9 cellular contexts compared by ENCODE assay signal in genomic region chr1:182389619-182390047, GRCh38. TPM values are rescaled to one million over a fixed set of nuclear protein-coding genes. Genes with fewer than 3 reads are reported as not detected.
A peak's percentile ranks its signal among the peaks of the same experiment; 100 is the strongest.
DNase-seq lines count a peak whose midpoint lies in the region; ATAC-seq and TF ChIP-seq lines count a peak whose summit lies in the region.
"Had no signal": no experiment of that assay in that cellular context is flagged by ENCODE, and none has a peak within 500 bp of the region (broad histone marks: within the 10 kb centered on the region; RNA-seq: fewer than 3 reads in every experiment).

No MANE protein-coding gene starts in this region.

- no peak for TF ChIP-seq POLR2A in stomach (IDR thresholded peaks at IDR 0.05)

- peak overlapping the region; percentile 88 for H3K27ac ChIP-seq in C4-2B
- peak overlapping the region; percentile 97 to 99 (median 99) for H3K27ac ChIP-seq in stomach

- peak overlapping the region; percentile 87 for H3K4me3 ChIP-seq in adipocyte (ENCODE audit: low read length)
- H3K4me3 ChIP-seq in stomach, result peak overlapping the region; percentile 70 to 94 (median 78)

- DNase-seq in KBM-7 (peak; percentile 55), adipocyte (ENCODE audit: low read depth) (peak; percentile 47), inferior parietal cortex (ENCODE audit: extremely low spot score) (peak; percentile 53), stomach (no peak), COR-L47 (lab: John Stamatoyannopoulos, UW) (no peak)

- H3K4me1 ChIP-seq in adipocyte (ENCODE audit: control insufficient read depth, insufficient read depth, low read length) (peaks cover 48% of the 10 kb centered on the region), stomach (peaks cover 56 to 67% (median 61%) of the 10 kb centered on the region in 4 donors)

- H3K27me3 ChIP-seq in adipocyte (replicated peaks; ENCODE audit: control insufficient read depth, insufficient read depth, low read length) (no peaks in the 10 kb centered on the region), stomach (no peaks in the 10 kb centered on the region)

- peak overlapping the region; percentile 97 for H3K9ac ChIP-seq in adipocyte (ENCODE audit: low read length)

- H3K9me3 ChIP-seq in adipocyte (ENCODE audit: control insufficient read depth, low read length), result no peaks in the 10 kb centered on the region
- no peaks in the 10 kb centered on the region for H3K9me3 ChIP-seq in stomach

- ATAC-seq in HG02885 (IDR thresholded peaks at IDR 0.05; ENCODE audit: poor library complexity, unreplicated experiment) (no peak), HG02870 (IDR thresholded peaks at IDR 0.05; ENCODE audit: unreplicated experiment) (no peak)

- H3K36me3 ChIP-seq in adipocyte (ENCODE audit: control insufficient read depth, insufficient read depth, low read length, severe bottlenecking) (peaks cover 48% of the 10 kb centered on the region), stomach (peaks cover 49 to 68% (median 60%) of the 10 kb centered on the region in 4 donors)

- TF ChIP-seq CTCF in C4-2B (conservative IDR thresholded peaks at IDR 0.05) (no peak), stomach (IDR thresholded peaks at IDR 0.05) (no peak)

- WGBS in stomach, 5 donors, result 2 to 8% (median 3%) methylated on average over 13 of the region's 13 CpGs

- intact Hi-C loops in stomach (cut with DNase I; ENCODE audit: low total_unique reads), result loop anchor here (10.0 kb wide), 1 partner anchor 85 kb away; no protein-coding TSS in a partner anchor

- TF ChIP-seq EP300 in stomach (IDR thresholded peaks at IDR 0.05), result no peak

- in situ Hi-C loops in KBM-7 (cut with MboI; ENCODE audit: low pct_unique_long_range_greater_than_20kb, low sequenced_read_pairs), result no loop called here

RNA-seq across cellular contexts. Expression of gene GLUL, which starts 2.0 kb away (rescaled TPM):
- 1,000 to 10,000 TPM in 4 of 5 donors, 100 to 1,000 TPM in 1; 102 to 1,958 (median 1,662) TPM for total RNA-seq in stomach
- 1,000 to 10,000 TPM in 2 of 3 donors, 100 to 1,000 TPM in 1; 763 to 1,536 (median 1,525) TPM for polyA plus RNA-seq in stomach

RNA-seq across cellular contexts. Expression of gene TEDDM1, which starts 10.8 kb away (rescaled TPM):
- not detected for total RNA-seq in stomach
- polyA plus RNA-seq in stomach, result not detected
- total RNA-seq: NCI-H460 had no signal

Comparison
In these comparisons a context has a peak if more than half of its experiments do, and no peak if none do; other contexts are left out.
1. DNase-seq: peak in KBM-7 (single experiment), adipocyte (single experiment) and inferior parietal cortex (single experiment); none in stomach (single experiment) and COR-L47 (single experiment).